17 cellular contexts compared by ENCODE assay signal in genomic region chr11:76263657-76264056, GRCh38. TPM values are rescaled to one million over a fixed set of nuclear protein-coding genes. Genes with fewer than 3 reads are reported as not detected.
DNase-seq lines count a peak whose midpoint lies in the region; ATAC-seq and TF ChIP-seq lines count a peak whose summit lies in the region.
"Had no signal": no experiment of that assay in that cellular context is flagged by ENCODE, and none has a peak within 500 bp of the region (broad histone marks: within the 10 kb centered on the region; RNA-seq: fewer than 3 reads in every experiment).

No MANE protein-coding gene starts in this region.

- H3K36me3 ChIP-seq in osteoblast (ENCODE audit: insufficient read depth, low read length), result no peaks in the 10 kb centered on the region
- H3K36me3 ChIP-seq: BLaER1, HAP-1 had no signal

- H3K9me3 ChIP-seq in right cardiac atrium (ENCODE audit: control insufficient read depth, low read length) (no peaks in the 10 kb centered on the region), osteoblast (ENCODE audit: low read depth, low read length) (no peaks in the 10 kb centered on the region)
- H3K9me3 ChIP-seq: BLaER1, HAP-1 had no signal

- H4K20me1 ChIP-seq in osteoblast (ENCODE audit: insufficient read depth, low read length), result no peaks in the 10 kb centered on the region
- H4K20me1 ChIP-seq: BLaER1 had no signal

- H3K79me2 ChIP-seq in osteoblast (ENCODE audit: insufficient read depth, low read length), result no peaks in the 10 kb centered on the region

- intact Hi-C loops in right cardiac atrium (cut with DNase I), result no loop called here
- intact Hi-C loops in Right ventricle myocardium inferior (cut with DNase I), result no loop called here

- 43% methylated on average over 4 of the region's 4 CpGs for WGBS in right cardiac atrium

- H3K27ac ChIP-seq in right cardiac atrium (ENCODE audit: low read length), result no peak overlapping the region
- H3K27ac ChIP-seq in cingulate gyrus (ENCODE audit: low read depth, low read length), result peak overlapping the region; percentile 75
- no peak overlapping the region for H3K27ac ChIP-seq in osteoblast (ENCODE audit: low read depth, low read length)
- H3K27ac ChIP-seq: BLaER1, RWPE1 had no signal

- DNase-seq in right cardiac atrium, result peak in 2 of 3 donors; percentile 19 to 46
- DNase-seq in Right ventricle myocardium inferior (ENCODE audit: missing footprints), result no peak
- peak; percentile 44 for DNase-seq in osteoblast (ENCODE audit: insufficient read length, low spot score, missing footprints)
- DNase-seq in NCI-H2227 treated with DMSO at 0.1 percent for 48 hours (lab: John Stamatoyannopoulos, UW), result no peak
- DNase-seq in dedifferentiated amniotic fluid mesenchymal stem cell (ENCODE audit: extremely low spot score), result no peak
- no peak for DNase-seq in activated gamma-delta T cell (lab: John Stamatoyannopoulos, UW)
- no peak for DNase-seq in NCI-H128 (lab: John Stamatoyannopoulos, UW; ENCODE audit: unreplicated experiment)
- DNase-seq: CD8-positive, alpha-beta T cell; DMS79; NCI-H1105 treated with DMSO at 0.1 percent for 48 hours; NCI-H187 treated with DMSO at 0.1 percent for 48 hours; NCI-H446; NCI-H69 had no signal

- H3K4me1 ChIP-seq in right cardiac atrium (ENCODE audit: control insufficient read depth, insufficient read depth, low read length) (peaks cover 9% of the 10 kb centered on the region), osteoblast (ENCODE audit: insufficient read depth, low read length) (peaks cover 26% of the 10 kb centered on the region)
- H3K4me1 ChIP-seq: BLaER1, HAP-1 had no signal

- no peak overlapping the region for H2AFZ ChIP-seq in osteoblast (ENCODE audit: low read length)

- no peak for TF ChIP-seq CTCF in osteoblast (IDR thresholded peaks at IDR 0.05; ENCODE audit: extremely low read depth, low read depth, low read length)

- no peak overlapping the region for H3K4me2 ChIP-seq in osteoblast (ENCODE audit: insufficient read depth, low read length)
- H3K4me2 ChIP-seq: BLaER1 had no signal

- ATAC-seq in right cardiac atrium (no peak), Right ventricle myocardium inferior (no peak)
- ATAC-seq: CD8-positive, alpha-beta T cell had no signal

- H3K27me3 ChIP-seq in right cardiac atrium (ENCODE audit: control insufficient read depth, insufficient read depth), result no peaks in the 10 kb centered on the region
- H3K27me3 ChIP-seq in osteoblast (ENCODE audit: insufficient read depth, low read length), result peaks cover 46% of the 10 kb centered on the region

- H3K4me3 ChIP-seq in right cardiac atrium (ENCODE audit: low read length), result no peak overlapping the region
- H3K4me3 ChIP-seq in osteoblast (ENCODE audit: insufficient read depth, low read length), result no peak overlapping the region
- H3K4me3 ChIP-seq: BLaER1, HAP-1 had no signal

RNA-seq across cellular contexts. Expression of gene WNT11, which starts 57.4 kb away (rescaled TPM):
- total RNA-seq in right cardiac atrium, result 1 to 10 TPM; 2.1 to 7.1 (median 3.3) TPM
- 2.9 TPM for polyA plus RNA-seq in right cardiac atrium
- total RNA-seq in Right ventricle myocardium inferior, result 18.2 TPM
- under 0.01 and 0.36 TPM in 2 replicates for total RNA-seq in osteoblast

Comparison
In these comparisons a context has a peak if more than half of its experiments do, and no peak if none do; other contexts are left out.
1. DNase-seq: peak in right cardiac atrium (2 of 3) and osteoblast (single experiment); none in Right ventricle myocardium inferior (single experiment), NCI-H2227 treated with DMSO at 0.1 percent for 48 hours (single experiment), dedifferentiated amniotic fluid mesenchymal stem cell (single experiment), activated gamma-delta T cell (single experiment) and NCI-H128 (single experiment).